ENCODE assay signal across 1 cellular context in the genomic region with DNA sequence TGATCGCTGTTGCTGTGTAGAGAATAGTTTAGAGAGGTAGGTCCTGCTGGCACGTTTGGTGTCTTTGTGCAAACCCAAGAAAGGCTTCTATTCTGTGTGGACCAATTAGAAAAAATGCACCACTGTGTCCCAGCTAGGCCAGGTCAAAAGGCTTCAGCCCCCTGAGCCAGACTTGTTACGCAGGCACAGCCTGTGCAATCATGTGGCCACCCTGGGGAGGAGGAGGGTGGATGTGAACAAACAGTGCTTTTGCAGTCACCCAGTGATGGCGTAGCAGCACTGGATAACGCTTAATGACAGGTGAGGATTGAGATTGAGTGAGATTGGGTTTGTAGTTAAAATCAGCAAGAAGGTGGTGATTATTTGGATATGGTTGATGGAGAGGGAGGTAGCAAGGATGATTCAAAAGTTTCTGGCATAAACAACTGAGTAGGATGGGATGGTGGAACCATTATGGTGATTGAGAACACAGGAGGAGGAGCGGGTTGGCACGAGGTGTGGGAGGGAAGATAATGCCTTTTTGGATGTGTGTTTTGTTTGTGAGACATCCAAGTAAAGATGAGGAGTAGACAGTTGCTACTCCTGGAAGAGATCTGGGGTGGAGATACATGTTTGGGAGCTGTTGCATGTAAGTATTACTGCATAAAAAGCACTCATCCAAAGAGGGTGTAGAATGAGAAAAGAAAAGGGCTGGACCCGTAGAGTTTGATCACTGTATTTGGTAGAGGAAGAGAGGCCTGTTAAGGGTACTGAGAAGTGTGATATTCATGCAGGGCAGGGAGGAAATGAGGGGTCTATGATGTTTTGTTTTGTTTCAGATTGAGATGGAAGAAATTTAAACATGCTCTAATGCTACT.
TF ChIP-seq lines count a peak whose summit lies in the region.

No MANE protein-coding gene starts in this region.

TF ChIP-seq in WTC11, 78 proteins besides CTCF, POLR2A, EP300 and RAD21:
- no peak for TF ChIP-seq OVOL2 (CRISPR knock-in tag; IDR thresholded peaks at IDR 0.05; ENCODE audit: borderline replicate concordance)
- TF ChIP-seq ZNF138 (CRISPR knock-in tag; conservative IDR thresholded peaks at IDR 0.05) = no peak
- no peak for TF ChIP-seq NR1H2 (CRISPR knock-in tag; IDR thresholded peaks at IDR 0.05)
- no peak for TF ChIP-seq RELA (CRISPR knock-in tag; IDR thresholded peaks at IDR 0.05; ENCODE audit: borderline replicate concordance)
- TF ChIP-seq, protein P1, sequence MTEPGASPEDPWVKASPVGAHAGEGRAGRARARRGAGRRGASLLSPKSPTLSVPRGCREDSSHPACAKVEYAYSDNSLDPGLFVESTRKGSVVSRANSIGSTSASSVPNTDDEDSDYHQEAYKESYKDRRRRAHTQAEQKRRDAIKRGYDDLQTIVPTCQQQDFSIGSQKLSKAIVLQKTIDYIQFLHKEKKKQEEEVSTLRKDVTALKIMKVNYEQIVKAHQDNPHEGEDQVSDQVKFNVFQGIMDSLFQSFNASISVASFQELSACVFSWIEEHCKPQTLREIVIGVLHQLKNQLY (CRISPR knock-in tag; IDR thresholded peaks at IDR 0.05) = no peak
- TF ChIP-seq, protein P2, sequence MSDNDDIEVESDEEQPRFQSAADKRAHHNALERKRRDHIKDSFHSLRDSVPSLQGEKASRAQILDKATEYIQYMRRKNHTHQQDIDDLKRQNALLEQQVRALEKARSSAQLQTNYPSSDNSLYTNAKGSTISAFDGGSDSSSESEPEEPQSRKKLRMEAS (CRISPR knock-in tag; IDR thresholded peaks at IDR 0.05) = no peak
- TF ChIP-seq, protein P3, sequence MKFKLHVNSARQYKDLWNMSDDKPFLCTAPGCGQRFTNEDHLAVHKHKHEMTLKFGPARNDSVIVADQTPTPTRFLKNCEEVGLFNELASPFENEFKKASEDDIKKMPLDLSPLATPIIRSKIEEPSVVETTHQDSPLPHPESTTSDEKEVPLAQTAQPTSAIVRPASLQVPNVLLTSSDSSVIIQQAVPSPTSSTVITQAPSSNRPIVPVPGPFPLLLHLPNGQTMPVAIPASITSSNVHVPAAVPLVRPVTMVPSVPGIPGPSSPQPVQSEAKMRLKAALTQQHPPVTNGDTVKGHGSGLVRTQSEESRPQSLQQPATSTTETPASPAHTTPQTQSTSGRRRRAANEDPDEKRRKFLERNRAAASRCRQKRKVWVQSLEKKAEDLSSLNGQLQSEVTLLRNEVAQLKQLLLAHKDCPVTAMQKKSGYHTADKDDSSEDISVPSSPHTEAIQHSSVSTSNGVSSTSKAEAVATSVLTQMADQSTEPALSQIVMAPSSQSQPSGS (CRISPR knock-in tag; IDR thresholded peaks at IDR 0.05; ENCODE audit: borderline replicate concordance, low read depth) = no peak
- TF ChIP-seq, protein P4, sequence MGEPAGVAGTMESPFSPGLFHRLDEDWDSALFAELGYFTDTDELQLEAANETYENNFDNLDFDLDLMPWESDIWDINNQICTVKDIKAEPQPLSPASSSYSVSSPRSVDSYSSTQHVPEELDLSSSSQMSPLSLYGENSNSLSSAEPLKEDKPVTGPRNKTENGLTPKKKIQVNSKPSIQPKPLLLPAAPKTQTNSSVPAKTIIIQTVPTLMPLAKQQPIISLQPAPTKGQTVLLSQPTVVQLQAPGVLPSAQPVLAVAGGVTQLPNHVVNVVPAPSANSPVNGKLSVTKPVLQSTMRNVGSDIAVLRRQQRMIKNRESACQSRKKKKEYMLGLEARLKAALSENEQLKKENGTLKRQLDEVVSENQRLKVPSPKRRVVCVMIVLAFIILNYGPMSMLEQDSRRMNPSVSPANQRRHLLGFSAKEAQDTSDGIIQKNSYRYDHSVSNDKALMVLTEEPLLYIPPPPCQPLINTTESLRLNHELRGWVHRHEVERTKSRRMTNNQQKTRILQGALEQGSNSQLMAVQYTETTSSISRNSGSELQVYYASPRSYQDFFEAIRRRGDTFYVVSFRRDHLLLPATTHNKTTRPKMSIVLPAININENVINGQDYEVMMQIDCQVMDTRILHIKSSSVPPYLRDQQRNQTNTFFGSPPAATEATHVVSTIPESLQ (CRISPR knock-in tag; IDR thresholded peaks at IDR 0.05) = no peak
- TF ChIP-seq ZNF671 (CRISPR knock-in tag; IDR thresholded peaks at IDR 0.05) = no peak
- TF ChIP-seq FOXJ3 (CRISPR knock-in tag; IDR thresholded peaks at IDR 0.05; ENCODE audit: borderline replicate concordance) = no peak
- TF ChIP-seq, protein P5, sequence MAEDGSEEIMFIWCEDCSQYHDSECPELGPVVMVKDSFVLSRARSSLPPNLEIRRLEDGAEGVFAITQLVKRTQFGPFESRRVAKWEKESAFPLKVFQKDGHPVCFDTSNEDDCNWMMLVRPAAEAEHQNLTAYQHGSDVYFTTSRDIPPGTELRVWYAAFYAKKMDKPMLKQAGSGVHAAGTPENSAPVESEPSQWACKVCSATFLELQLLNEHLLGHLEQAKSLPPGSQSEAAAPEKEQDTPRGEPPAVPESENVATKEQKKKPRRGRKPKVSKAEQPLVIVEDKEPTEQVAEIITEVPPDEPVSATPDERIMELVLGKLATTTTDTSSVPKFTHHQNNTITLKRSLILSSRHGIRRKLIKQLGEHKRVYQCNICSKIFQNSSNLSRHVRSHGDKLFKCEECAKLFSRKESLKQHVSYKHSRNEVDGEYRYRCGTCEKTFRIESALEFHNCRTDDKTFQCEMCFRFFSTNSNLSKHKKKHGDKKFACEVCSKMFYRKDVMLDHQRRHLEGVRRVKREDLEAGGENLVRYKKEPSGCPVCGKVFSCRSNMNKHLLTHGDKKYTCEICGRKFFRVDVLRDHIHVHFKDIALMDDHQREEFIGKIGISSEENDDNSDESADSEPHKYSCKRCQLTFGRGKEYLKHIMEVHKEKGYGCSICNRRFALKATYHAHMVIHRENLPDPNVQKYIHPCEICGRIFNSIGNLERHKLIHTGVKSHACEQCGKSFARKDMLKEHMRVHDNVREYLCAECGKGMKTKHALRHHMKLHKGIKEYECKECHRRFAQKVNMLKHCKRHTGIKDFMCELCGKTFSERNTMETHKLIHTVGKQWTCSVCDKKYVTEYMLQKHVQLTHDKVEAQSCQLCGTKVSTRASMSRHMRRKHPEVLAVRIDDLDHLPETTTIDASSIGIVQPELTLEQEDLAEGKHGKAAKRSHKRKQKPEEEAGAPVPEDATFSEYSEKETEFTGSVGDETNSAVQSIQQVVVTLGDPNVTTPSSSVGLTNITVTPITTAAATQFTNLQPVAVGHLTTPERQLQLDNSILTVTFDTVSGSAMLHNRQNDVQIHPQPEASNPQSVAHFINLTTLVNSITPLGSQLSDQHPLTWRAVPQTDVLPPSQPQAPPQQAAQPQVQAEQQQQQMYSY (CRISPR knock-in tag; IDR thresholded peaks at IDR 0.05) = no peak
- TF ChIP-seq ETV6 (CRISPR knock-in tag; IDR thresholded peaks at IDR 0.05) = no peak
- no peak for TF ChIP-seq ZNF317 (CRISPR knock-in tag; IDR thresholded peaks at IDR 0.05; ENCODE audit: borderline replicate concordance, low read depth)
- TF ChIP-seq ELF4 (CRISPR knock-in tag; IDR thresholded peaks at IDR 0.05; ENCODE audit: low read depth) = no peak
